Comparison of ENCODE assay signal across 8 cellular contexts in genomic region chrX:73852467-73852866, GRCh38. TPM values are rescaled to one million over a fixed set of nuclear protein-coding genes. Genes with fewer than 3 reads are reported as not detected.
DNase-seq lines count a peak whose midpoint lies in the region; ATAC-seq and TF ChIP-seq lines count a peak whose summit lies in the region.

XIST (minus strand) TSS chrX:73852714.

- no peak within 1 kb of the TSS for H3K4me2 ChIP-seq in PC-9

- POLR2A ChIA-PET in PC-9 (lab: Charles Lee; ENCODE audit: unreplicated experiment), result no interaction called here

- no peaks in the 10 kb centered on the region for H3F3A ChIP-seq in PC-9 (ENCODE audit: insufficient read depth, low read depth)

- H3K79me2 ChIP-seq in PC-9 (ENCODE audit: low read depth), result no peaks in the 10 kb centered on the region

- H3K4me1 ChIP-seq in PC-9 (replicated peaks; ENCODE audit: insufficient read depth), result 0 out of 2 replicates have a peak, but pooled peaks cover 4% of the 10 kb centered on the region

- H2AFZ ChIP-seq in PC-9, result no peak within 1 kb of the TSS

- no TSS peak for BruUV-seq in PC-9 (replicated peaks; lab: Mats Ljungman, UMichigan)

- DNase-seq in fibroblast of villous mesenchyme (ENCODE audit: low read depth) (peak; percentile 70), SHP77 treated with DMSO at 0.1 percent for 48 hours (lab: John Stamatoyannopoulos, UW) (no peak), HCEC 1CT (no peak), PC-9 (no peak)
- peak; percentile 50 for DNase-seq in stimulated activated CD8-positive, alpha-beta memory T cell treated with anti-CD3 and anti-CD28 coated beads, Interleukin-4, amount 100 ng/mL, for 24 hours (ENCODE audit: low read depth)

- H3K36me3 ChIP-seq in PC-9 (ENCODE audit: low read depth), result no peaks in the 10 kb centered on the region

- no peaks in the 10 kb centered on the region for H3K9me3 ChIP-seq in PC-9 (ENCODE audit: insufficient read depth, low read depth)

- CTCF ChIA-PET in PC-9 (lab: Charles Lee), result no interaction called here

- intact Hi-C loops in PC-9 (cut with micrococcal nuclease; ENCODE audit: unreplicated experiment), result no loop called here

- H3K27ac ChIP-seq in PC-9, result no peak within 1 kb of the TSS

- TF ChIP-seq CTCF in fibroblast of villous mesenchyme (IDR thresholded peaks at IDR 0.05; ENCODE audit: insufficient read depth, low read depth, low read length) (no peak), PC-9 (conservative IDR thresholded peaks at IDR 0.05) (no peak)

- ATAC-seq in SK-N-SH treated with all-trans-retinoic acid at 6 μM for 48 hours, result peak; percentile 18
- ATAC-seq in HG02884 (IDR thresholded peaks at IDR 0.05; ENCODE audit: unreplicated experiment), result no peak

- H4K20me1 ChIP-seq in PC-9 (ENCODE audit: insufficient read depth), result no peaks in the 10 kb centered on the region

- no peaks in the 10 kb centered on the region for H3K27me3 ChIP-seq in PC-9 (ENCODE audit: insufficient read depth, low read depth)

- no peaks in the 10 kb centered on the region for H3K9me2 ChIP-seq in PC-9 (ENCODE audit: insufficient read depth)

- TF ChIP-seq POLR2A in GM19099 (IDR thresholded peaks at IDR 0.05; ENCODE audit: extremely low read depth, insufficient read length, low read depth), result peak; percentile 92

- H3K4me3 ChIP-seq in fibroblast of villous mesenchyme (ENCODE audit: low read depth, low read length), result peak within 1 kb of the TSS; percentile 62
- H3K4me3 ChIP-seq in PC-9, result no peak within 1 kb of the TSS

TF ChIP-seq in SK-N-SH treated with all-trans-retinoic acid at 6 μM for 48 hours, 23 proteins besides CTCF, POLR2A, EP300 and RAD21:
- TF ChIP-seq OSR1 (CRISPR knock-in tag; IDR thresholded peaks at IDR 0.05), result no peak
- TF ChIP-seq BACH2 (CRISPR knock-in tag; IDR thresholded peaks at IDR 0.05; ENCODE audit: borderline replicate concordance), result no peak
- no peak for TF ChIP-seq SNAI2 (CRISPR knock-in tag; IDR thresholded peaks at IDR 0.05)
- TF ChIP-seq CSDC2 (CRISPR knock-in tag; IDR thresholded peaks at IDR 0.05), result no peak
- TF ChIP-seq ZFP30 (CRISPR knock-in tag; IDR thresholded peaks at IDR 0.05), result no peak
- TF ChIP-seq ZNF8 (CRISPR knock-in tag; IDR thresholded peaks at IDR 0.05), result no peak
- no peak for TF ChIP-seq ZFP3 (CRISPR knock-in tag; IDR thresholded peaks at IDR 0.05)
- TF ChIP-seq, protein P1, sequence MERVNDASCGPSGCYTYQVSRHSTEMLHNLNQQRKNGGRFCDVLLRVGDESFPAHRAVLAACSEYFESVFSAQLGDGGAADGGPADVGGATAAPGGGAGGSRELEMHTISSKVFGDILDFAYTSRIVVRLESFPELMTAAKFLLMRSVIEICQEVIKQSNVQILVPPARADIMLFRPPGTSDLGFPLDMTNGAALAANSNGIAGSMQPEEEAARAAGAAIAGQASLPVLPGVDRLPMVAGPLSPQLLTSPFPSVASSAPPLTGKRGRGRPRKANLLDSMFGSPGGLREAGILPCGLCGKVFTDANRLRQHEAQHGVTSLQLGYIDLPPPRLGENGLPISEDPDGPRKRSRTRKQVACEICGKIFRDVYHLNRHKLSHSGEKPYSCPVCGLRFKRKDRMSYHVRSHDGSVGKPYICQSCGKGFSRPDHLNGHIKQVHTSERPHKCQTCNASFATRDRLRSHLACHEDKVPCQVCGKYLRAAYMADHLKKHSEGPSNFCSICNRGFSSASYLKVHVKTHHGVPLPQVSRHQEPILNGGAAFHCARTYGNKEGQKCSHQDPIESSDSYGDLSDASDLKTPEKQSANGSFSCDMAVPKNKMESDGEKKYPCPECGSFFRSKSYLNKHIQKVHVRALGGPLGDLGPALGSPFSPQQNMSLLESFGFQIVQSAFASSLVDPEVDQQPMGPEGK (CRISPR knock-in tag; IDR thresholded peaks at IDR 0.05; ENCODE audit: borderline replicate concordance), result no peak
- TF ChIP-seq, protein P2, sequence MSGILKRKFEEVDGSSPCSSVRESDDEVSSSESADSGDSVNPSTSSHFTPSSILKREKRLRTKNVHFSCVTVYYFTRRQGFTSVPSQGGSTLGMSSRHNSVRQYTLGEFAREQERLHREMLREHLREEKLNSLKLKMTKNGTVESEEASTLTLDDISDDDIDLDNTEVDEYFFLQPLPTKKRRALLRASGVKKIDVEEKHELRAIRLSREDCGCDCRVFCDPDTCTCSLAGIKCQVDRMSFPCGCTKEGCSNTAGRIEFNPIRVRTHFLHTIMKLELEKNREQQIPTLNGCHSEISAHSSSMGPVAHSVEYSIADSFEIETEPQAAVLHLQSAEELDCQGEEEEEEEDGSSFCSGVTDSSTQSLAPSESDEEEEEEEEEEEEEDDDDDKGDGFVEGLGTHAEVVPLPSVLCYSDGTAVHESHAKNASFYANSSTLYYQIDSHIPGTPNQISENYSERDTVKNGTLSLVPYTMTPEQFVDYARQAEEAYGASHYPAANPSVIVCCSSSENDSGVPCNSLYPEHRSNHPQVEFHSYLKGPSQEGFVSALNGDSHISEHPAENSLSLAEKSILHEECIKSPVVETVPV (CRISPR knock-in tag; IDR thresholded peaks at IDR 0.05), result no peak
- no peak for TF ChIP-seq ISL1 (CRISPR knock-in tag; IDR thresholded peaks at IDR 0.05)
- no peak for TF ChIP-seq ZNF565 (CRISPR knock-in tag; conservative IDR thresholded peaks at IDR 0.05; ENCODE audit: low read depth)
- TF ChIP-seq, protein P3, sequence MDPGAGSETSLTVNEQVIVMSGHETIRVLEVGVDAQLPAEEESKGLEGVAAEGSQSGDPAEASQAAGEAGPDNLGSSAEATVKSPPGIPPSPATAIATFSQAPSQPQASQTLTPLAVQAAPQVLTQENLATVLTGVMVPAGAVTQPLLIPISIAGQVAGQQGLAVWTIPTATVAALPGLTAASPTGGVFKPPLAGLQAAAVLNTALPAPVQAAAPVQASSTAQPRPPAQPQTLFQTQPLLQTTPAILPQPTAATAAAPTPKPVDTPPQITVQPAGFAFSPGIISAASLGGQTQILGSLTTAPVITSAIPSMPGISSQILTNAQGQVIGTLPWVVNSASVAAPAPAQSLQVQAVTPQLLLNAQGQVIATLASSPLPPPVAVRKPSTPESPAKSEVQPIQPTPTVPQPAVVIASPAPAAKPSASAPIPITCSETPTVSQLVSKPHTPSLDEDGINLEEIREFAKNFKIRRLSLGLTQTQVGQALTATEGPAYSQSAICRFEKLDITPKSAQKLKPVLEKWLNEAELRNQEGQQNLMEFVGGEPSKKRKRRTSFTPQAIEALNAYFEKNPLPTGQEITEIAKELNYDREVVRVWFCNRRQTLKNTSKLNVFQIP (CRISPR knock-in tag; IDR thresholded peaks at IDR 0.05; ENCODE audit: borderline replicate concordance, low read depth), result no peak
- no peak for TF ChIP-seq ZNF70 (CRISPR knock-in tag; IDR thresholded peaks at IDR 0.05)
- TF ChIP-seq ESRRG (CRISPR knock-in tag; IDR thresholded peaks at IDR 0.05), result no peak
- no peak for TF ChIP-seq GLIS3 (CRISPR knock-in tag; IDR thresholded peaks at IDR 0.05)

RNA-seq across cellular contexts. Expression of gene XIST, which starts in this region (rescaled TPM):
- total RNA-seq in fibroblast of villous mesenchyme (88.5 and 115 TPM in 2 replicates), PC-9 (2021) (0.24 TPM in 1 of 2 replicates, not detected in the other)

Comparison
In these comparisons a context has a peak if more than half of its experiments do, and no peak if none do; other contexts are left out.
1. DNase-seq: peak in fibroblast of villous mesenchyme (single experiment) and stimulated activated CD8-positive, alpha-beta memory T cell treated with anti-CD3 and anti-CD28 coated beads, Interleukin-4, amount 100 ng/mL, for 24 hours (single experiment); none in SHP77 treated with DMSO at 0.1 percent for 48 hours (single experiment), HCEC 1CT (single experiment) and PC-9 (0 of 2).